Comparison of ENCODE assay signal across 19 cellular contexts in genomic region chr5:171541380-171541779, GRCh38.
"Had no signal": no experiment of that assay in that cellular context is flagged by ENCODE, and none has a peak within 500 bp of the region (broad histone marks: within the 10 kb centered on the region; RNA-seq: fewer than 3 reads in every experiment).

No MANE protein-coding gene starts in this region.

- H3K27ac ChIP-seq: body of pancreas, cardiac muscle cell, foreskin keratinocyte, hepatocyte, thyroid gland had no signal

- ATAC-seq: activated CD8-positive, alpha-beta memory T cell treated with anti-CD3 and anti-CD28 coated beads, Interleukin-2, amount 10 ng/mL, durations not matched to agents 7 days and 5 days; body of pancreas; foreskin keratinocyte had no signal

- H3K36me3 ChIP-seq: cardiac muscle cell, thyroid gland had no signal

- H3K4me3 ChIP-seq: body of pancreas, cardiac muscle cell, hepatocyte, thyroid gland had no signal

- H3K4me1 ChIP-seq: body of pancreas, foreskin keratinocyte, thyroid gland had no signal

- H3K9me3 ChIP-seq: body of pancreas, thyroid gland had no signal

- DNase-seq: activated B cell treated with CpG ODN at 0.5 μM for 24 hours; activated CD4-positive, alpha-beta T cell treated with anti-CD3 and anti-CD28 coated beads for 4 hours; activated CD4-positive, alpha-beta T cell treated with anti-CD3 and anti-CD28 coated beads, Interleukin-2, amount 50 U/mL, for 48 hours; activated CD8-positive, alpha-beta memory T cell treated with anti-CD3 and anti-CD28 coated beads, Interleukin-2, amount 10 ng/mL, durations not matched to agents 7 days and 5 days; activated effector memory CD4-positive, alpha-beta T cell treated with anti-CD3 and anti-CD28 coated beads, Interleukin-2, amount 50 U/mL, for 16 hours; activated naive CD4-positive, alpha-beta T cell treated with anti-CD3 and anti-CD28 coated beads, Interleukin-2, amount 10 ng/mL, durations not matched to agents 7 days and 5 days; activated T-cell treated with anti-CD3 and anti-CD28 coated beads for 4 hours; body of pancreas; effector CD4-positive, alpha-beta T cell; foreskin keratinocyte; immature natural killer cell; nucleus accumbens; stimulated activated CD4-positive, alpha-beta T cell treated with anti-CD3 and anti-CD28 coated beads, Interleukin-4, amount 100 ng/mL, for 24 hours; stimulated activated naive CD4-positive, alpha-beta T cell treated with Interleukin-2 at 50 U/mL for 16 hours; substantia nigra; T1000; thyroid gland had no signal

- H3K27me3 ChIP-seq: body of pancreas, cardiac muscle cell, hepatocyte, thyroid gland had no signal
